10 cellular contexts compared by ENCODE assay signal in the genomic region with DNA sequence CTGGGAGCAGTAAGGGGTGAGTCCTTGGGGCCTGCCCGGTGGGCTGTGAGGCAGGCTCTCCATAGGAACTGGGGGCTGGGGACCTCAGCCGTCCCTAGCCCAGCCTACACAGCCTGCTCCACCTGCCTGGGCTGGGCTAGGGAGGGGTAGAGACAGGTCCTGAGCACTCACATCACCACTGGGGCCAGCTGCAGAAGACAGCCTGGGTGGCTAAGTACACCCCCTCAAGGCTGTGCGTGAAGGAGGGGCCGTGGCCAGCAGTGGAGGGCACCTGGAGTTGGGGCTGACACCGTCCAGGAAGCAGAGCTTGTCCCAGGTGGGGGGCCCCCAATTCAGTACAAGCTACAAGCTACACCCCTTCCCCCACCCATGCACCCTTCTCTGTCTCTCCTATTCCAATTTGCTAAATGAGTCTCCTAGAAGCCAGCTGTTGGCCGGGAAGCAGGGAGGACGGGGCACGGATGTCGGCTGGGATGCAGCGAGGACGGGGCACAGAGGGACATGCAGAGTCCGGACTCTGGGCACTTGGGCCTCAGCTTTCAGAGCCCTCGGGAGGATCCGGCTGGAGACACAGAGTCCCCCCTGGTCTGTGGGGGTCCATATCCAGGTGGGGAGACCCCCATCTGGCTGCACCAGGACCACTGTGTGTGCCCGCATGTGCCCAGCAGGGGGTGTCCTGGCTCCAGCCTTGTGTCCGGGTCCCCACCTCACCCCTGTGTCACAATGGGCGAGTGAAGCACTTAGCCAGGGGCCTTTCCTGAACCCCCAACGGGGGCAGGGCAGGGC. TPM values are rescaled to one million over a fixed set of nuclear protein-coding genes. Genes with fewer than 3 reads are reported as not detected.
DNase-seq lines count a peak whose midpoint lies in the region; ATAC-seq and TF ChIP-seq lines count a peak whose summit lies in the region.
"Had no signal": no experiment of that assay in that cellular context is flagged by ENCODE, and none has a peak within 500 bp of the region (broad histone marks: within the 10 kb centered on the region; RNA-seq: fewer than 3 reads in every experiment).

No MANE protein-coding gene starts in this region.

- ATAC-seq in DND-41 (ENCODE audit: insufficient read depth, low read depth), result peak; percentile 4; the same call in 1 of the 3 replicates
- ATAC-seq in HG03196 (IDR thresholded peaks at IDR 0.05; ENCODE audit: unreplicated experiment), result no peak

- BruUV-seq in mammary epithelial cell (replicated peaks; lab: Mats Ljungman, UMichigan), result no TSS peak

- TF ChIP-seq RAD21 in Ishikawa (IDR thresholded peaks at IDR 0.05; ENCODE audit: low read depth), result peak; percentile 50; the same call in 1 of the 2 replicates

- H3K79me2 ChIP-seq in DND-41 (ENCODE audit: insufficient read depth, low read length) (peaks cover 14% of the 10 kb centered on the region), mammary epithelial cell (ENCODE audit: insufficient read depth, low read length) (peaks cover 2% of the 10 kb centered on the region), osteoblast (ENCODE audit: insufficient read depth, low read length) (no peaks in the 10 kb centered on the region)

- H3K4me2 ChIP-seq in DND-41 (ENCODE audit: insufficient read depth, low read length), result peak overlapping the region; percentile 90
- H3K4me2 ChIP-seq in mammary epithelial cell (ENCODE audit: insufficient read depth, low read depth, low read length), result no peak overlapping the region
- H3K4me2 ChIP-seq in osteoblast (ENCODE audit: insufficient read depth, low read length), result no peak overlapping the region

- H3K27me3 ChIP-seq in DND-41 (ENCODE audit: insufficient read depth, low read length, poor library complexity) (no peaks in the 10 kb centered on the region), mammary epithelial cell (ENCODE audit: insufficient read depth, low read length) (no peaks in the 10 kb centered on the region), osteoblast (ENCODE audit: insufficient read depth, low read length) (no peaks in the 10 kb centered on the region)
- H3K27me3 ChIP-seq: ovary had no signal

- in situ Hi-C loops in mammary epithelial cell (cut with MboI; ENCODE audit: low sequenced_read_pairs in 2 of 2), result no loop called here

- TF ChIP-seq CTCF in DND-41 (IDR thresholded peaks at IDR 0.05; ENCODE audit: borderline replicate concordance, extremely low read depth, low read length, poor library complexity, severe bottlenecking) (peak; percentile 63), mammary epithelial cell (conservative IDR thresholded peaks at IDR 0.05 in 1 of 2, IDR thresholded peaks at IDR 0.05 in 1 of 2; ENCODE audit: extremely low read depth in 1 of 2, insufficient read depth in 1 of 2, low read depth in 1 of 2, low read length in 2 of 2) (peak; percentile 24 to 51), osteoblast (IDR thresholded peaks at IDR 0.05; ENCODE audit: extremely low read depth, low read depth, low read length) (peak; percentile 32)

- peak overlapping the region; percentile 76 for H2AFZ ChIP-seq in DND-41 (ENCODE audit: low read depth, low read length)
- no peak overlapping the region for H2AFZ ChIP-seq in mammary epithelial cell (ENCODE audit: low read depth, low read length)
- no peak overlapping the region for H2AFZ ChIP-seq in osteoblast (ENCODE audit: low read length)

- no peaks in the 10 kb centered on the region for H3K36me3 ChIP-seq in DND-41 (ENCODE audit: insufficient read depth, low read length)
- no peaks in the 10 kb centered on the region for H3K36me3 ChIP-seq in mammary epithelial cell (ENCODE audit: insufficient read depth, low read length)
- no peaks in the 10 kb centered on the region for H3K36me3 ChIP-seq in osteoblast (ENCODE audit: insufficient read depth, low read length)
- H3K36me3 ChIP-seq: ovary had no signal

- no peak for TF ChIP-seq EP300 in Ishikawa (IDR thresholded peaks at IDR 0.05; ENCODE audit: borderline replicate concordance)

- CTCF ChIA-PET in mammary epithelial cell (lab: Charles Lee; ENCODE audit: low non-redundant PET), result no interaction called here

- dilution Hi-C loops in mammary epithelial cell (cut with HindIII; ENCODE audit: low sequenced_read_pairs), result no loop called here

- peak overlapping the region; percentile 71 for H3K9ac ChIP-seq in DND-41 (ENCODE audit: low read depth, low read length)
- no peak overlapping the region for H3K9ac ChIP-seq in mammary epithelial cell (ENCODE audit: insufficient read depth, low read length)

- H4K20me1 ChIP-seq in DND-41 (ENCODE audit: insufficient read depth, low read length) (no peaks in the 10 kb centered on the region), mammary epithelial cell (ENCODE audit: insufficient read depth, low read length) (no peaks in the 10 kb centered on the region), osteoblast (ENCODE audit: insufficient read depth, low read length) (no peaks in the 10 kb centered on the region)

- WGBS in mammary epithelial cell (ENCODE audit: low coverage, missing lambda C conversion rate), result 77% methylated on average over 11 of the region's 18 CpGs

- peak overlapping the region; percentile 92 for H3K27ac ChIP-seq in DND-41 (ENCODE audit: low read length)
- H3K27ac ChIP-seq in mammary epithelial cell (ENCODE audit: insufficient read depth, low read depth, low read length), result no peak overlapping the region
- H3K27ac ChIP-seq in osteoblast (ENCODE audit: low read depth, low read length), result no peak overlapping the region
- H3K27ac ChIP-seq: HL-60, ovary had no signal

- intact Hi-C loops in mammary epithelial cell (cut with micrococcal nuclease), result loop anchor here (2.0 to 10.0 kb wide), 2 partner anchors 100 to 276 kb away; partner anchors contain the start of gene C1orf159

- peak; percentile 55 for DNase-seq in DND-41
- DNase-seq in mammary epithelial cell, result no peak
- peak; percentile 78 for DNase-seq in osteoblast (ENCODE audit: insufficient read length, low spot score, missing footprints)
- DNase-seq in retina, result no peak
- no peak for DNase-seq in germinal center (ENCODE audit: low spot score)
- DNase-seq in effector CD8-positive, alpha-beta T cell (lab: John Stamatoyannopoulos, UW), result no peak

- H3K4me3 ChIP-seq in DND-41 (ENCODE audit: low read depth in 1 of 2, low read length in 2 of 2) (peak overlapping the region; percentile 55 to 81; a peak in 3 of 4 replicates), mammary epithelial cell (replicated peaks in 1 of 3; ENCODE audit: insufficient read depth in 1 of 3, low read depth in 2 of 3, low read length in 3 of 3) (no peak overlapping the region), osteoblast (ENCODE audit: insufficient read depth, low read length) (no peak overlapping the region)

- H3K9me3 ChIP-seq in DND-41 (ENCODE audit: insufficient read depth, low read length, severe bottlenecking) (no peaks in the 10 kb centered on the region), mammary epithelial cell (replicated peaks; ENCODE audit: insufficient read depth, low read length) (no peaks in the 10 kb centered on the region), osteoblast (ENCODE audit: low read depth, low read length) (no peaks in the 10 kb centered on the region)
- H3K9me3 ChIP-seq: ovary had no signal

- H3K4me1 ChIP-seq in DND-41 (ENCODE audit: insufficient read depth, low read length), result peaks cover 35% of the 10 kb centered on the region
- peaks cover 8% of the 10 kb centered on the region for H3K4me1 ChIP-seq in mammary epithelial cell (ENCODE audit: insufficient read depth, low read length)
- no peaks in the 10 kb centered on the region for H3K4me1 ChIP-seq in osteoblast (ENCODE audit: insufficient read depth, low read length)

TF ChIP-seq in Ishikawa, 13 proteins besides CTCF, POLR2A, EP300 and RAD21:
- TF ChIP-seq TCF12 (IDR thresholded peaks at IDR 0.05; ENCODE audit: low read depth), result no peak
- no peak for TF ChIP-seq TAF1 (IDR thresholded peaks at IDR 0.05; ENCODE audit: low read depth)
- no peak for TF ChIP-seq MAX (IDR thresholded peaks at IDR 0.05)
- TF ChIP-seq TEAD4 (IDR thresholded peaks at IDR 0.05), result no peak
- no peak for TF ChIP-seq CREB1 (IDR thresholded peaks at IDR 0.05; ENCODE audit: low read depth)
- no peak for TF ChIP-seq YY1 (IDR thresholded peaks at IDR 0.05; ENCODE audit: low read depth)
- no peak for TF ChIP-seq NFIC (IDR thresholded peaks at IDR 0.05)
- TF ChIP-seq CEBPB (IDR thresholded peaks at IDR 0.05), result no peak

RNA-seq across cellular contexts. Expression of gene ISG15, which starts 1.8 kb away (rescaled TPM):
- 10 to 100 TPM in 1 of 2 donors, 1 to 10 TPM in 1; 6.8 to 14.0 TPM for total RNA-seq in mammary epithelial cell
- polyA plus RNA-seq in mammary epithelial cell, result 11.6 TPM
- polyA minus RNA-seq in mammary epithelial cell, result 2.6 TPM
- 55.4 and 90.5 TPM in 2 replicates for total RNA-seq in osteoblast

RNA-seq across cellular contexts. Expression of gene AGRN, which starts 4.8 kb away (rescaled TPM):
- 100 to 1,000 TPM; 313 to 373 TPM for total RNA-seq in mammary epithelial cell
- polyA plus RNA-seq in mammary epithelial cell, result 117 TPM
- polyA minus RNA-seq in mammary epithelial cell, result 254 TPM
- total RNA-seq in osteoblast, result 14.7 and 30.0 TPM in 2 replicates

RNA-seq across cellular contexts. Expression of gene HES4, which starts 15.2 kb away (rescaled TPM):
- 10 to 100 TPM in 1 of 2 donors, 1 to 10 TPM in 1; 6.4 to 24.7 TPM for total RNA-seq in mammary epithelial cell
- polyA plus RNA-seq in mammary epithelial cell, result 2.1 TPM
- polyA minus RNA-seq in mammary epithelial cell, result not detected
- total RNA-seq in osteoblast, result 0.29 and 0.72 TPM in 2 replicates

RNA-seq across cellular contexts. Expression of gene PERM1, which starts 33.2 kb away (rescaled TPM):
- total RNA-seq in mammary epithelial cell (not detected), osteoblast (not detected in 2 replicates)
- polyA plus RNA-seq in mammary epithelial cell, result not detected
- not detected for polyA minus RNA-seq in mammary epithelial cell

RNA-seq across cellular contexts. Expression of gene PLEKHN1, which starts 48.8 kb away (rescaled TPM):
- total RNA-seq in mammary epithelial cell, result 10 to 100 TPM in 1 of 2 donors, 1 to 10 TPM in 1; 4.8 to 28.6 TPM
- polyA plus RNA-seq in mammary epithelial cell, result 4.6 TPM
- polyA minus RNA-seq in mammary epithelial cell, result 9.7 TPM
- 0.36 and 0.88 TPM in 2 replicates for total RNA-seq in osteoblast

Comparison
In these comparisons a context has a peak if more than half of its experiments do, and no peak if none do; other contexts are left out.
1. DNase-seq: peak in DND-41 (single experiment) and osteoblast (single experiment); none in mammary epithelial cell (single experiment), retina (single experiment), germinal center (single experiment) and effector CD8-positive, alpha-beta T cell (single experiment).
2. H3K4me3 ChIP-seq: peak in DND-41 (2 of 2); none in mammary epithelial cell (0 of 3) and osteoblast (single experiment).
3. RNA of gene AGRN, which starts 4.8 kb away (total RNA-seq): 313 to 373 TPM in mammary epithelial cell; 14.7 to 30.0 TPM in osteoblast; every median in the first group is over 10 times any median in the second.
4. Peak in every context shown above with its lines, with median percentiles within 50 percentile points of each other: CTCF ChIP-seq.